1 cellular context compared by ENCODE assay signal in the genomic region with DNA sequence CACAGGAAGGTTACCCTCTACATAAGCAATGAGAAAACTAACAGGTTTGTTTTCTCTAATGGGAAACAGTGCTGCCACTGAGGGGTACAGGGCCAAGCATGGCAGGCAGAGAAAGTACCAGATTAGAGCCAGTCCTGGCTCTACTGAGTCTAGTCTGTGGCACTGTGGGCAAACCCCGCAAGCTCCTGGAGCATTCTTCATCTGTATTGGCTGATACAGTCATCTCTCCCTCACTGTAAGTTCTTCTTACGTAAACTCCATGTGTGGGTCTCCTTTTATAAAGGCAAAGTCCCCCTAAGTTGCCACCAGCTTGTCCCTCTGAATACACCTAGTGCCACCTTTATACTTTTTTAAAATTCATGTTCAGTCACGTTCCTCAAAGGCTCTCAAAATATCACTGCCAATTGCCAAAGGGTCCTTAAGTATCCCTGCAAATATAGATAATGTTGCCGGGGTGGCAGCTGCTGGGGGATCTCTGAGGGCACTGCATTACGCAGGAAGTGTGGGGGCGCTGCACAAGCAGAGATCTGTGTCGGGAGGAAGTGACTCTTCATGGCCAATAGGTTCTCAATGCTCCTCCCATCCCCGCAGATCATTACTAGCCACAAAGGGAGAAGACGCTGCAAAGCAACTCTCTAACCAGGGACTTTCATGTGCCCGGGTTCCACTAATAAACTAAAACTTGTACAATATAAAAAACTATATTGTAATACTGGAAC.
TF ChIP-seq lines count a peak whose summit lies in the region.

No MANE protein-coding gene starts in this region.

TF ChIP-seq in GM12878, 131 proteins besides CTCF, POLR2A, EP300 and RAD21 (continued from another document):
- no peak for TF ChIP-seq BCL3 (IDR thresholded peaks at IDR 0.05; ENCODE audit: borderline replicate concordance, insufficient read depth, low read depth, low read length, poor library complexity, severe bottlenecking)
- TF ChIP-seq RFX5 (IDR thresholded peaks at IDR 0.05; ENCODE audit: low read depth, low read length), result no peak
